2 cellular contexts compared by ENCODE assay signal in the genomic region with DNA sequence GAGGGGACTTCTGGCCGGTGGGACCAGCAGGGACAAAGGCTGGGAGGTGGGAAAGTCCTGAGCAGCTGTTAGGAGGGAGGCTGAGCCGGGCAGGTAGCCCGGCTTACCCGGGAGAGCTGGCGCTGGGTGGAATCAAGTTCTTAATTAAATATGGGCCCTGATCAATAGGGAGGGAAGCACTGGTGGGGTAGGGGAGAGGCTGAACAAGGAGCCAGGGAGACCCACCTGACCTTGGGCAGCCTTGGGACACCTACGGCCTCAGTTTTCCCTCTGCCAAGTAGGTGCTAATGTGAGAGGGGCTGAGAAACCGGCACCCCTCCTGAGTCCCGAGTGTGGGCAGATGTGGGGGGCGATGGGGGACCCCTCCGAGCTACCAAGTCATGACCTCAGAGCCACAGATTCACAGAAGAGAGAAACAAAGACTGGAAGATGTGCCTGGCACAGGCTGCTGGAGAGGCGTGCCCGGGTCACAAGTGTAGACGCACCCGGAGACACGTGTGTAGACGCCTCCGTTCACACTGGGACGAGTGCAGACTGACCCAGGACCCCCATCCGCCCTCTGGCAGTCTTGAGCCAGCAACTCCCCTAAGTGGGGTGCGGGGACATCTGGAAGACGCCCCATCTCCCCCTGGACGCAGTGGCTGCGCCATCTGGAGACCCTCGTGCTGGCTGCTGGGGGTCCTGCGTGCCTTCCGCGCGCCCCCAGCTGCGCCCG.
TF ChIP-seq lines count a peak whose summit lies in the region.

No MANE protein-coding gene starts in this region.

TF ChIP-seq in GM23338, 12 proteins besides CTCF, POLR2A, EP300 and RAD21:
- TF ChIP-seq ZNF331 (CRISPR knock-in tag; IDR thresholded peaks at IDR 0.05; ENCODE audit: low read depth) (no peak), EZH2 (IDR thresholded peaks at IDR 0.05; ENCODE audit: low read depth, unreplicated experiment) (peak; percentile 85)

TF ChIP-seq in K562, 482 proteins besides CTCF, POLR2A, EP300 and RAD21:
- TF ChIP-seq ZBTB17 (CRISPR knock-in tag; IDR thresholded peaks at IDR 0.05) (no peak), HDAC6 (IDR thresholded peaks at IDR 0.05; ENCODE audit: low read depth, low read length) (peak; percentile 24; the same call in 1 of the 2 replicates), BRF1 (IDR thresholded peaks at IDR 0.05; ENCODE audit: borderline replicate concordance, extremely low read depth, insufficient read length) (no peak), ZSCAN29 (IDR thresholded peaks at IDR 0.05) (peak; percentile 77; the same call in 1 of the 2 replicates), CHD1 (IDR thresholded peaks at IDR 0.05; ENCODE audit: low read length) (no peak), KLF10 (CRISPR knock-in tag; IDR thresholded peaks at IDR 0.05) (no peak)
- TF ChIP-seq, protein P1, sequence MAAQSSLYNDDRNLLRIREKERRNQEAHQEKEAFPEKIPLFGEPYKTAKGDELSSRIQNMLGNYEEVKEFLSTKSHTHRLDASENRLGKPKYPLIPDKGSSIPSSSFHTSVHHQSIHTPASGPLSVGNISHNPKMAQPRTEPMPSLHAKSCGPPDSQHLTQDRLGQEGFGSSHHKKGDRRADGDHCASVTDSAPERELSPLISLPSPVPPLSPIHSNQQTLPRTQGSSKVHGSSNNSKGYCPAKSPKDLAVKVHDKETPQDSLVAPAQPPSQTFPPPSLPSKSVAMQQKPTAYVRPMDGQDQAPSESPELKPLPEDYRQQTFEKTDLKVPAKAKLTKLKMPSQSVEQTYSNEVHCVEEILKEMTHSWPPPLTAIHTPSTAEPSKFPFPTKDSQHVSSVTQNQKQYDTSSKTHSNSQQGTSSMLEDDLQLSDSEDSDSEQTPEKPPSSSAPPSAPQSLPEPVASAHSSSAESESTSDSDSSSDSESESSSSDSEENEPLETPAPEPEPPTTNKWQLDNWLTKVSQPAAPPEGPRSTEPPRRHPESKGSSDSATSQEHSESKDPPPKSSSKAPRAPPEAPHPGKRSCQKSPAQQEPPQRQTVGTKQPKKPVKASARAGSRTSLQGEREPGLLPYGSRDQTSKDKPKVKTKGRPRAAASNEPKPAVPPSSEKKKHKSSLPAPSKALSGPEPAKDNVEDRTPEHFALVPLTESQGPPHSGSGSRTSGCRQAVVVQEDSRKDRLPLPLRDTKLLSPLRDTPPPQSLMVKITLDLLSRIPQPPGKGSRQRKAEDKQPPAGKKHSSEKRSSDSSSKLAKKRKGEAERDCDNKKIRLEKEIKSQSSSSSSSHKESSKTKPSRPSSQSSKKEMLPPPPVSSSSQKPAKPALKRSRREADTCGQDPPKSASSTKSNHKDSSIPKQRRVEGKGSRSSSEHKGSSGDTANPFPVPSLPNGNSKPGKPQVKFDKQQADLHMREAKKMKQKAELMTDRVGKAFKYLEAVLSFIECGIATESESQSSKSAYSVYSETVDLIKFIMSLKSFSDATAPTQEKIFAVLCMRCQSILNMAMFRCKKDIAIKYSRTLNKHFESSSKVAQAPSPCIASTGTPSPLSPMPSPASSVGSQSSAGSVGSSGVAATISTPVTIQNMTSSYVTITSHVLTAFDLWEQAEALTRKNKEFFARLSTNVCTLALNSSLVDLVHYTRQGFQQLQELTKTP (IDR thresholded peaks at IDR 0.05; ENCODE audit: low read depth in 1 of 2, partially characterized antibody in 2 of 2), result no peak
TF ChIP-seq in K562: peak in this region for 2.
